ENCODE assay signal across 19 cellular contexts in genomic region chr2:392181-392920, GRCh38.
"Had no signal": no experiment of that assay in that cellular context is flagged by ENCODE, and none has a peak within 500 bp of the region (broad histone marks: within the 10 kb centered on the region; RNA-seq: fewer than 3 reads in every experiment).

No MANE protein-coding gene starts in this region.

- DNase-seq: activated CD4-positive, alpha-beta memory T cell treated with anti-CD3 and anti-CD28 coated beads, Interleukin-2, amount 10 ng/mL, durations not matched to agents 7 days and 5 days; activated CD4-positive, alpha-beta T cell treated with anti-CD3 and anti-CD28 coated beads for 48 hours; activated CD4-positive, CD25-positive, alpha-beta regulatory T cell; activated CD8-positive, alpha-beta memory T cell treated with anti-CD3 and anti-CD28 coated beads, Interleukin-2, amount 10 ng/mL, durations not matched to agents 7 days and 5 days; activated effector memory CD4-positive, alpha-beta T cell treated with anti-CD3 and anti-CD28 coated beads, Interleukin-2, amount 50 U/mL, for 16 hours; activated naive CD4-positive, alpha-beta T cell treated with anti-CD3 and anti-CD28 coated beads, Interleukin-2, amount 10 ng/mL, durations not matched to agents 7 days and 5 days; amygdala; erythroblast; foreskin fibroblast; kidney; right cardiac atrium; stimulated activated CD4-positive, alpha-beta T cell treated with anti-CD3 and anti-CD28 coated beads, Interleukin-1b, Interleukin-23, amount 100 ng/mL, for 48 hours; transverse colon had no signal

- H3K9ac ChIP-seq: parathyroid adenoma had no signal

- H3K27ac Mint-ChIP-seq: activated CD4-positive, alpha-beta memory T cell treated with anti-CD3 and anti-CD28 coated beads, Interleukin-2, amount 10 ng/mL, durations not matched to agents 7 days and 5 days; activated CD8-positive, alpha-beta memory T cell treated with anti-CD3 and anti-CD28 coated beads, Interleukin-2, amount 10 ng/mL, durations not matched to agents 7 days and 5 days; activated naive CD4-positive, alpha-beta T cell treated with anti-CD3 and anti-CD28 coated beads, Interleukin-2, amount 10 ng/mL, durations not matched to agents 7 days and 5 days; mesothelial cell of epicardium had no signal

- FAIRE-seq: kidney had no signal

- H3K36me3 ChIP-seq: neutrophil, transverse colon had no signal

- H3K4me1 ChIP-seq: parathyroid adenoma, transverse colon had no signal

- H3K4me3 ChIP-seq: skin epidermis, transverse colon had no signal

- H3K36me3 Mint-ChIP-seq: activated CD8-positive, alpha-beta memory T cell treated with anti-CD3 and anti-CD28 coated beads, Interleukin-2, amount 10 ng/mL, durations not matched to agents 7 days and 5 days; mesothelial cell of epicardium; naive thymus-derived CD8-positive, alpha-beta T cell had no signal

- H3K27me3 Mint-ChIP-seq: activated CD4-positive, alpha-beta memory T cell treated with anti-CD3 and anti-CD28 coated beads, Interleukin-2, amount 10 ng/mL, durations not matched to agents 7 days and 5 days; activated CD8-positive, alpha-beta memory T cell treated with anti-CD3 and anti-CD28 coated beads, Interleukin-2, amount 10 ng/mL, durations not matched to agents 7 days and 5 days had no signal

- H3K9me3 ChIP-seq: transverse colon had no signal

- ATAC-seq: activated CD8-positive, alpha-beta memory T cell treated with anti-CD3 and anti-CD28 coated beads, Interleukin-2, amount 10 ng/mL, durations not matched to agents 7 days and 5 days; left lobe of liver; naive thymus-derived CD8-positive, alpha-beta T cell; right cardiac atrium had no signal

- H3K4me3 Mint-ChIP-seq: activated CD4-positive, alpha-beta memory T cell treated with anti-CD3 and anti-CD28 coated beads, Interleukin-2, amount 10 ng/mL, durations not matched to agents 7 days and 5 days; activated CD8-positive, alpha-beta memory T cell treated with anti-CD3 and anti-CD28 coated beads, Interleukin-2, amount 10 ng/mL, durations not matched to agents 7 days and 5 days; mesothelial cell of epicardium had no signal

- H3K79me2 ChIP-seq: parathyroid adenoma had no signal

- H3K27me3 ChIP-seq: neutrophil, transverse colon had no signal

- H3K27ac ChIP-seq: neutrophil, parathyroid adenoma, skin epidermis, transverse colon had no signal

- H2AFZ ChIP-seq: parathyroid adenoma had no signal
